ENCODE assay signal across 17 cellular contexts in the genomic region with DNA sequence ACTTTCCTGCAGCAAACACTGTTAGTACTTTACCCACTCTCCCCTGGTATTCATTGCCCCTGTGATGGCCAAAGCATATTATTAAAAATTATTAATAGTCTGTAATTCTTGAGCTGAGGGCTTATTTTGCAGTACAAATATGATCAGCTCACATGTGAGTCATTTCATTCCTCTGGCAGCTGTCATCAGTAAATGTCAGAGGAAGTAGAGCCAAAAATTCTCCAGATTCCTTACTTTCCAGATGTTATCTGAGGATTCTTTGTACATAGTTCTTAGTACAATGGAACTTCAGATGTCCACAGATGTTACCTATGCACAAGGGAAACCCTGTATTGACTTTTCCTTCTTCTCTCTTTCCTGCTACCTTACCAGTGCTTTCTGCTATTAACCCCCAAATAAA. TPM values are rescaled to one million over a fixed set of nuclear protein-coding genes. Genes with fewer than 3 reads are reported as not detected.
DNase-seq lines count a peak whose midpoint lies in the region; ATAC-seq and TF ChIP-seq lines count a peak whose summit lies in the region.
"Had no signal": no experiment of that assay in that cellular context is flagged by ENCODE, and none has a peak within 500 bp of the region (broad histone marks: within the 10 kb centered on the region; RNA-seq: fewer than 3 reads in every experiment).

No MANE protein-coding gene starts in this region.

- H3K23ac ChIP-seq in mesenchymal stem cell (ENCODE audit: low read length in 2 of 2): no peak overlapping the region

- no peaks in the 10 kb centered on the region for H3K27me3 ChIP-seq in mesenchymal stem cell (ENCODE audit: control insufficient read depth in 1 of 2, insufficient read depth in 1 of 2, low read length in 2 of 2)
- H3K27me3 ChIP-seq: BLaER1 treated with 17β-estradiol and CSF1 and Interleukin-3, amounts not matched to agents 10 nM and 100 nM; upper lobe of right lung had no signal

- no peak overlapping the region for H3K18ac ChIP-seq in mesenchymal stem cell (ENCODE audit: low read depth in 1 of 2, low read length in 2 of 2)

- no peak overlapping the region for H3K14ac ChIP-seq in mesenchymal stem cell (ENCODE audit: low read length in 2 of 2)

- no peak overlapping the region for H3K4me2 ChIP-seq in mesenchymal stem cell (ENCODE audit: low read length, poor library complexity, severe bottlenecking)
- H3K4me2 ChIP-seq: BLaER1 treated with 17β-estradiol and CSF1 and Interleukin-3, amounts not matched to agents 10 nM and 100 nM had no signal

- no peaks in the 10 kb centered on the region for H3K79me1 ChIP-seq in mesenchymal stem cell (replicated peaks; ENCODE audit: low read length, poor library complexity, severe bottlenecking)

- no peak overlapping the region for H4K91ac ChIP-seq in mesenchymal stem cell (ENCODE audit: low read length)

- no peak overlapping the region for H2BK5ac ChIP-seq in mesenchymal stem cell (ENCODE audit: low read depth, low read length, poor library complexity, severe bottlenecking)

- H4K8ac ChIP-seq in mesenchymal stem cell (ENCODE audit: low read length): no peak overlapping the region

- peak; percentile 21 for DNase-seq in AG09309 (ENCODE audit: low read depth)
- peak; percentile 88 for DNase-seq in NCI-H226
- DNase-seq in dermis blood vessel endothelial cell: peak; percentile 83
- peak; percentile 8 for DNase-seq in mesenchymal stem cell
- DNase-seq in OCI-M2 (lab: John Stamatoyannopoulos, UW; ENCODE audit: unreplicated experiment): no peak
- DNase-seq: activated T-cell treated with anti-CD3 and anti-CD28 coated beads for 4 hours, amniotic stem cell, NCI-H446 treated with DMSO at 0.1 percent for 48 hours, upper lobe of right lung had no signal

- no peak for TF ChIP-seq CTCF in AG09309 (IDR thresholded peaks at IDR 0.05; ENCODE audit: control insufficient read depth, insufficient read depth, low read depth, low read length, missing control alignments)

- H3K4ac ChIP-seq in mesenchymal stem cell (ENCODE audit: low read depth in 1 of 2, low read length in 2 of 2): no peak overlapping the region

- H3K4me3 ChIP-seq in AG09309 (ENCODE audit: control insufficient read depth, low read depth, low read length): no peak overlapping the region
- no peak overlapping the region for H3K4me3 ChIP-seq in mesenchymal stem cell (ENCODE audit: insufficient read depth in 1 of 2, low read depth in 1 of 2, low read length in 2 of 2)
- H3K4me3 ChIP-seq: BLaER1 treated with 17β-estradiol and CSF1 and Interleukin-3, amounts not matched to agents 10 nM and 100 nM; upper lobe of right lung had no signal

- no peak overlapping the region for H2BK120ac ChIP-seq in mesenchymal stem cell (ENCODE audit: low read depth, low read length)

- no peaks in the 10 kb centered on the region for H3K4me1 ChIP-seq in mesenchymal stem cell (ENCODE audit: control insufficient read depth, insufficient read depth, low read depth, low read length)
- H3K4me1 ChIP-seq: BLaER1 treated with 17β-estradiol and CSF1 and Interleukin-3, amounts not matched to agents 10 nM and 100 nM; upper lobe of right lung had no signal

- ATAC-seq in GM21367 (IDR thresholded peaks at IDR 0.05; ENCODE audit: unreplicated experiment) (no peak), GM18511 (IDR thresholded peaks at IDR 0.05; ENCODE audit: unreplicated experiment) (no peak), HG02763 (IDR thresholded peaks at IDR 0.05; ENCODE audit: unreplicated experiment) (no peak)
- ATAC-seq: natural killer cell treated with Interleukin-12 subunit alpha and Interleukin-12 subunit beta and Interleukin-15 and Interleukin-18, amount 100 ng/mL, for 72 hours; Right ventricle myocardium inferior; upper lobe of right lung; WTC11 had no signal

- H2BK12ac ChIP-seq in mesenchymal stem cell (ENCODE audit: low read length in 2 of 2): no peak overlapping the region

- H3K9ac ChIP-seq in mesenchymal stem cell (ENCODE audit: low read length): no peak overlapping the region
- H3K9ac ChIP-seq: BLaER1 treated with 17β-estradiol and CSF1 and Interleukin-3, amounts not matched to agents 10 nM and 100 nM had no signal

- no peak overlapping the region for H2AK5ac ChIP-seq in mesenchymal stem cell (ENCODE audit: low read length, severe bottlenecking)

- H3K36me3 ChIP-seq in mesenchymal stem cell (ENCODE audit: control insufficient read depth in 1 of 2, insufficient read depth in 2 of 2, low read depth in 1 of 2, low read length in 2 of 2): no peaks in the 10 kb centered on the region
- H3K36me3 ChIP-seq: BLaER1 treated with 17β-estradiol and CSF1 and Interleukin-3, amounts not matched to agents 10 nM and 100 nM; upper lobe of right lung had no signal

- H3K27ac ChIP-seq in mesenchymal stem cell (ENCODE audit: low read length, poor library complexity, severe bottlenecking): peak overlapping the region; percentile 54
- H3K27ac ChIP-seq: BLaER1 treated with 17β-estradiol and CSF1 and Interleukin-3, amounts not matched to agents 10 nM and 100 nM; upper lobe of right lung had no signal

- H2AFZ ChIP-seq in mesenchymal stem cell (ENCODE audit: low read depth, low read length): no peak overlapping the region

- peaks cover 27% of the 10 kb centered on the region for H3K9me3 ChIP-seq in mesenchymal stem cell (ENCODE audit: control insufficient read depth, low read length)
- H3K9me3 ChIP-seq: upper lobe of right lung had no signal

- H2BK15ac ChIP-seq in mesenchymal stem cell (ENCODE audit: low read depth, poor library complexity, severe bottlenecking): no peak overlapping the region

RNA-seq across cellular contexts. Expression of a gene that starts 12.5 kb away (rescaled TPM):
- not detected in 2 replicates for total RNA-seq in dermis blood vessel endothelial cell
- polyA plus RNA-seq in mesenchymal stem cell (2013, experiment 1 of 2): not detected
- polyA plus RNA-seq in mesenchymal stem cell (2013, experiment 2 of 2): not detected
- total RNA-seq: G401; natural killer cell treated with Interleukin-12 subunit alpha and Interleukin-12 subunit beta and Interleukin-15 and Interleukin-18, amount 100 ng/mL, for 72 hours; Right ventricle myocardium inferior; upper lobe of right lung; WTC11 had no signal

RNA-seq across cellular contexts. Expression of a gene that starts 33.7 kb away (rescaled TPM):
- not detected in 2 replicates for total RNA-seq in dermis blood vessel endothelial cell
- not detected for polyA plus RNA-seq in mesenchymal stem cell (2013, experiment 1 of 2)
- not detected for polyA plus RNA-seq in mesenchymal stem cell (2013, experiment 2 of 2)
- total RNA-seq: G401; natural killer cell treated with Interleukin-12 subunit alpha and Interleukin-12 subunit beta and Interleukin-15 and Interleukin-18, amount 100 ng/mL, for 72 hours; Right ventricle myocardium inferior; upper lobe of right lung; WTC11 had no signal

RNA-seq across cellular contexts. Expression of a gene that starts 35.3 kb away (rescaled TPM):
- not detected in 2 replicates for total RNA-seq in dermis blood vessel endothelial cell
- polyA plus RNA-seq in mesenchymal stem cell (2013, experiment 1 of 2): not detected
- not detected for polyA plus RNA-seq in mesenchymal stem cell (2013, experiment 2 of 2)
- total RNA-seq: G401; natural killer cell treated with Interleukin-12 subunit alpha and Interleukin-12 subunit beta and Interleukin-15 and Interleukin-18, amount 100 ng/mL, for 72 hours; Right ventricle myocardium inferior; upper lobe of right lung; WTC11 had no signal

RNA-seq across cellular contexts. Expression of a gene that starts 47.8 kb away (rescaled TPM):
- total RNA-seq in dermis blood vessel endothelial cell: not detected in 2 replicates
- polyA plus RNA-seq in mesenchymal stem cell (2013, experiment 1 of 2): not detected
- polyA plus RNA-seq in mesenchymal stem cell (2013, experiment 2 of 2): not detected
- total RNA-seq: G401; natural killer cell treated with Interleukin-12 subunit alpha and Interleukin-12 subunit beta and Interleukin-15 and Interleukin-18, amount 100 ng/mL, for 72 hours; Right ventricle myocardium inferior; upper lobe of right lung; WTC11 had no signal
